Comparison of ENCODE assay signal across 8 cellular contexts in genomic region chr11:46381836-46382643, GRCh38. TPM values are rescaled to one million over a fixed set of nuclear protein-coding genes. Genes with fewer than 3 reads are reported as not detected.
DNase-seq lines count a peak whose midpoint lies in the region; ATAC-seq and TF ChIP-seq lines count a peak whose summit lies in the region.

No MANE protein-coding gene starts in this region.

- no peaks in the 10 kb centered on the region for H3K27me3 ChIP-seq in right atrium auricular region

- H3K4me3 Mint-ChIP-seq in T-helper 17 cell: peak overlapping the region; percentile 88

- peaks cover 18% of the 10 kb centered on the region for H3K36me3 ChIP-seq in right atrium auricular region

- H3K4me3 ChIP-seq in GM08714 (ENCODE audit: low read length) (peak overlapping the region; percentile 55), right atrium auricular region (peak overlapping the region; percentile 54 to 69), skin epidermis (peak overlapping the region; percentile 50 to 66 (median 55))

- peaks cover 24% of the 10 kb centered on the region for H3K27me3 Mint-ChIP-seq in T-helper 17 cell

- DNase-seq in T-helper 17 cell (no peak), right atrium auricular region (ENCODE audit: low spot score) (no peak)
- no peak for DNase-seq in stimulated activated CD4-positive, alpha-beta T cell treated with anti-CD3 and anti-CD28 coated beads, Interleukin-4, amount 100 ng/mL, for 4 hours

- peaks cover 0 to 28% of the 10 kb centered on the region in 2 donors for H3K4me1 ChIP-seq in right atrium auricular region

- H3K27ac ChIP-seq in 22Rv1: peak overlapping the region; percentile 95
- no peak overlapping the region for H3K27ac ChIP-seq in right atrium auricular region
- H3K27ac ChIP-seq in skin epidermis: peak overlapping the region in 16 of 21 experiments; percentile 9 to 87 (median 73)

- H3K27ac Mint-ChIP-seq in T-helper 17 cell: no peak overlapping the region

- ATAC-seq in T-helper 17 cell: peak; percentile 26
- ATAC-seq in HG03520 (IDR thresholded peaks at IDR 0.05; ENCODE audit: unreplicated experiment): no peak
- no peak for ATAC-seq in HG02840 (IDR thresholded peaks at IDR 0.05; ENCODE audit: low FRiP score, unreplicated experiment)

- no peak for TF ChIP-seq CTCF in 22Rv1 (IDR thresholded peaks at IDR 0.05)
- no peak for TF ChIP-seq CTCF in right atrium auricular region (IDR thresholded peaks at IDR 0.05)

- H3K9me3 ChIP-seq in T-helper 17 cell (ENCODE audit: control insufficient read depth, low read length, poor library complexity, severe bottlenecking): no peaks in the 10 kb centered on the region
- no peaks in the 10 kb centered on the region for H3K9me3 ChIP-seq in right atrium auricular region

- H3K4me1 Mint-ChIP-seq in T-helper 17 cell: peaks cover 18% of the 10 kb centered on the region

- H3K36me3 Mint-ChIP-seq in T-helper 17 cell (ENCODE audit: low read depth): peaks cover 9% of the 10 kb centered on the region

RNA-seq across cellular contexts. Expression of gene MDK, which starts 0.6 kb away (rescaled TPM):
- total RNA-seq in T-helper 17 cell (1 to 10 TPM; 2.6 to 3.7 TPM), right atrium auricular region (10 to 100 TPM; 11.9 to 26.4 TPM)

RNA-seq across cellular contexts. Expression of gene CHRM4, which starts 9.5 kb away (rescaled TPM):
- total RNA-seq in T-helper 17 cell (1 to 10 TPM; 4.3 to 4.8 TPM), right atrium auricular region (under 1 TPM in 1 of 2 donors, not detected in 1; 0.28 TPM)

RNA-seq across cellular contexts. Expression of gene DGKZ, which starts 34.8 kb away (rescaled TPM):
- total RNA-seq in T-helper 17 cell (100 to 1,000 TPM; 194 to 196 TPM), right atrium auricular region (100 to 1,000 TPM in 1 of 2 donors, 10 to 100 TPM in 1; 91.7 to 116 TPM)

Comparison
In these comparisons a context has a peak if more than half of its experiments do, and no peak if none do; other contexts are left out.
1. H3K27ac ChIP-seq: peak in 22Rv1 (single experiment) and skin epidermis (16 of 21); none in right atrium auricular region (0 of 2).
2. RNA of gene CHRM4, which starts 9.5 kb away (total RNA-seq): 4.3 to 4.8 TPM in T-helper 17 cell; 0.28 TPM in right atrium auricular region; every median in the first group is over 4 times any median in the second.
3. Peak in every context shown above with its lines, with median percentiles within 50 percentile points of each other: H3K4me3 ChIP-seq.